31 cellular contexts compared by ENCODE assay signal in the genomic region with DNA sequence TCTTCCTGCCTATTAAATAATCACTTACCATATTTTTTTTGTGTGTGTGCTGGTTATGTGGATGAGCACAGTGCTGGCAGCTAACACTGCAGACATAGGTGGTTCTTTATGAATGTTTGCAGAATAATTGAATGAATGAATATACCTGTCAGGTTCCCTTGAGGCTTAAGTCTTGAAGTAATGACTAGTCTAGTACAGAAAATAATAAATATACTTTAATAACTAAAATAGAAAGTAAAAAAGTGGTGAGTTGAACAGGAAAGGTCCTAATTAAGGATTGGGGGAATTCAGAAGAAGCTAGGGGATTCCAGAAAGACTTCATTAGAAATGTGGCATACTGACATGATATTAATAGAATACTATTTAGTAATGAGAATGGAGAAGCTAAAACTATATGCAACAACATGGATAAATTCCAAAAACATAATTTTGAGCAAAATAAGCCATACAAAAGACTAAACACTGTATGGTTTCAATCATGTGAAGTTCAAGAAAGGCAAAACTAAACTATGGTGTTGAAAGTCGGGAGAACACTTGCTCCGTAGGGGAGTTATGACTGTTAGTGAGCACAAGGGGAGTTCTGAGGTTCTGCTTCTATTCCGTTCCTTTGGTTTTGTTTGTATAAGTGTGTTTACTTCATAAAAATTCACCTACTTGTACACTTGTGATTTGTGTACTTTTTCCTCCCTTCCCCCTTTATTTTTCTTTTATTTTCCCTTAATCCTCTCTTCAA.
"Had no signal": no experiment of that assay in that cellular context is flagged by ENCODE, and none has a peak within 500 bp of the region (broad histone marks: within the 10 kb centered on the region; RNA-seq: fewer than 3 reads in every experiment).

No MANE protein-coding gene starts in this region.

- H3K36me3 ChIP-seq: adrenal gland, ascending aorta, breast epithelium, cardiac muscle cell, esophagus muscularis mucosa, gastrocnemius medialis, heart left ventricle had no signal

- H3K4me1 ChIP-seq: breast epithelium, foreskin keratinocyte, gastrocnemius medialis had no signal

- H3K4me3 ChIP-seq: adrenal gland, ascending aorta, breast epithelium, cardiac muscle cell, esophagus muscularis mucosa, gastrocnemius medialis, heart left ventricle had no signal

- H3K9me3 ChIP-seq: adrenal gland, ascending aorta, breast epithelium, esophagus muscularis mucosa, gastrocnemius medialis, heart left ventricle had no signal

- DNase-seq: activated CD4-positive, alpha-beta memory T cell treated with anti-CD3 and anti-CD28 coated beads for 36 hours; activated CD4-positive, alpha-beta T cell treated with anti-CD3 and anti-CD28 coated beads for 36 hours; activated CD4-positive, alpha-beta T cell treated with anti-CD3 and anti-CD28 coated beads, Interleukin-2, amount 10 ng/mL, durations not matched to agents 24 days and 14 days; activated CD4-positive, CD25-positive, alpha-beta regulatory T cell; activated CD4-positive, CD25-positive, alpha-beta regulatory T cell treated with anti-CD3 and anti-CD28 coated beads, Interleukin-2, amount 50 U/mL, for 72 hours; activated CD8-positive, alpha-beta memory T cell treated with anti-CD3 and anti-CD28 coated beads, Interleukin-2, amount 10 ng/mL, durations not matched to agents 7 days and 5 days; activated CD8-positive, alpha-beta memory T cell treated with anti-CD3 and anti-CD28 coated beads, Interleukin-2, amount 50 U/mL, for 4 hours; activated CD8-positive, alpha-beta T cell treated with anti-CD3 and anti-CD28 coated beads, Interleukin-2, amount 10 ng/mL, durations not matched to agents 7 days and 5 days; activated effector memory CD4-positive, alpha-beta T cell treated with anti-CD3 and anti-CD28 coated beads, Interleukin-2, amount 50 U/mL, for 16 hours; activated naive CD4-positive, alpha-beta T cell treated with anti-CD3 and anti-CD28 coated beads for 36 hours; activated naive CD8-positive, alpha-beta T cell treated with anti-CD3 and anti-CD28 coated beads for 36 hours; activated naive CD8-positive, alpha-beta T cell treated with anti-CD3 and anti-CD28 coated beads, Interleukin-2, amount 50 U/mL, for 24 hours; activated T-cell treated with anti-CD3 and anti-CD28 coated beads, Interleukin-2, amount 50 U/mL, for 1 hour; activated T-cell treated with anti-CD3 and anti-CD28 coated beads, Interleukin-2, amount 50 U/mL, for 48 hours; adrenal gland; central memory CD4-positive, alpha-beta T cell; cerebellar nuclear complex; cortex of kidney; dermis blood vessel endothelial cell; effector CD4-positive, alpha-beta T cell; effector memory CD8-positive, alpha-beta T cell; erythroblast; foreskin keratinocyte; gastrocnemius medialis; glutamatergic neuron; heart left ventricle; hypothalamus had no signal

- H3K27ac ChIP-seq: adrenal gland, ascending aorta, breast epithelium, cardiac muscle cell, esophagus muscularis mucosa, foreskin keratinocyte, gastrocnemius medialis, heart left ventricle had no signal

- ATAC-seq: activated CD4-positive, alpha-beta T cell treated with anti-CD3 and anti-CD28 coated beads for 36 hours; activated CD8-positive, alpha-beta memory T cell treated with anti-CD3 and anti-CD28 coated beads, Interleukin-2, amount 10 ng/mL, durations not matched to agents 7 days and 5 days; activated CD8-positive, alpha-beta T cell treated with anti-CD3 and anti-CD28 coated beads, Interleukin-2, amount 10 ng/mL, durations not matched to agents 7 days and 5 days; activated naive CD8-positive, alpha-beta T cell treated with anti-CD3 and anti-CD28 coated beads, Interleukin-2, amount 50 U/mL, for 24 hours; effector memory CD8-positive, alpha-beta T cell; foreskin keratinocyte; gastrocnemius medialis; heart left ventricle had no signal

- H3K27me3 ChIP-seq: adrenal gland, ascending aorta, breast epithelium, cardiac muscle cell, esophagus muscularis mucosa, foreskin keratinocyte, gastrocnemius medialis, heart left ventricle had no signal
